13 cellular contexts compared by ENCODE assay signal in the genomic region with DNA sequence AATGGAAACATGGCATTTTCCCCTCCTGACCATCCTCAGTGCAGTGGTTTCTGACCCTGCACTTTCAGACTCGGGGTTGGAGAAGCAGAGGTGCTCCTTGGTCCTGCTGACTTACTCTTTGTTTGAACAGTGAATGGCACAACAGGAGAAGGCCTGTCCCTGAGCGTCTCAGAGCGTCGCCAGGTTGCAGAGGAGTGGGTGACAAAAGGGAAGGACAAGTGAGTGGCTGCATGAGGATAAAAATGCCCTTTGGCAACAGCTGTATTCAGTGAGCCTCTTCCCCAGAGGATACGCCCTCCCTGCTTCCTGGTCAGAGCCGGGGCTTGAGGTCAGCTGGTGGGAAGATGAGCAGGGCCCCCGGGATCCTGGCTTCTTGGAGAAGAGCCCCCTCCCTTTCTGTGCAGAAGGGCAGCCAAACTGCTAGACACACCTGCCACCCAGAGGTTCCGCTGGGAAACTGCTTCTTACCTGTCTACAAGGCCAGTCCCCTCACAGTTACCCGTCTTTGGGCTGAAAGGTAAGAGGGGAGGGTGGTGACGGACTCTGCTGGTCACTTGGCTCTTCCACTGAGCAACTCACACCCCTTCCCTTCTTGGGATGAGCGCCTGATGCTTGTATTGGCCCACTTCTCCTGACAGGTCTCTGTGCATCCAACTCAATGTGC. TPM values are rescaled to one million over a fixed set of nuclear protein-coding genes. Genes with fewer than 3 reads are reported as not detected.
DNase-seq lines count a peak whose midpoint lies in the region; ATAC-seq and TF ChIP-seq lines count a peak whose summit lies in the region.
"Had no signal": no experiment of that assay in that cellular context is flagged by ENCODE, and none has a peak within 500 bp of the region (broad histone marks: within the 10 kb centered on the region; RNA-seq: fewer than 3 reads in every experiment).

No MANE protein-coding gene starts in this region.

- H4K20me1 ChIP-seq in SK-N-SH (ENCODE audit: insufficient read depth), result no peaks in the 10 kb centered on the region

- peak; percentile 21; the same call in 1 of the 2 replicates for TF ChIP-seq RAD21 in SK-N-SH (IDR thresholded peaks at IDR 0.05; ENCODE audit: low read length)

- H3K4me3 Mint-ChIP-seq in activated CD4-positive, alpha-beta T cell treated with anti-CD3 and anti-CD28 coated beads, Interleukin-2, amount 10 ng/mL, durations not matched to agents 7 days and 5 days, result no peak overlapping the region
- H3K4me3 Mint-ChIP-seq: stimulated activated naive B cell treated with anti-CD40 and anti-IgM and Interleukin-4, amounts not matched to agents 10 μg/mL and 1 μg/mL and 100 μg/mL, for 72 hours had no signal

- TF ChIP-seq EP300 in SK-N-SH (IDR thresholded peaks at IDR 0.05; ENCODE audit: borderline replicate concordance in 1 of 2, low read depth in 1 of 2, low read length in 1 of 2), result no peak

- H3K4me2 ChIP-seq in SK-N-SH, result no peak overlapping the region

- H3K36me3 ChIP-seq in SK-N-SH (replicated peaks in 1 of 2; ENCODE audit: control insufficient read depth in 1 of 2, insufficient read depth in 2 of 2, low read length in 1 of 2), result no peaks in the 10 kb centered on the region
- no peaks in the 10 kb centered on the region for H3K36me3 ChIP-seq in endocrine pancreas (ENCODE audit: control insufficient read depth, insufficient read depth, low read length)
- H3K36me3 ChIP-seq in upper lobe of right lung, result peaks cover 43% of the 10 kb centered on the region

- DNase-seq in SK-N-SH (peak; percentile 16), NCI-H526 treated with DMSO at 0.1 percent for 48 hours (lab: John Stamatoyannopoulos, UW) (peak; percentile 54), upper lobe of right lung (no peak), NCI-H446 treated with DMSO at 0.1 percent for 48 hours (lab: John Stamatoyannopoulos, UW) (no peak)
- no peak for DNase-seq in activated effector memory CD4-positive, alpha-beta T cell treated with anti-CD3 and anti-CD28 coated beads, Interleukin-2, amount 50 U/mL, for 16 hours
- no peak for DNase-seq in activated CD4-positive, alpha-beta T cell treated with anti-CD3 and anti-CD28 coated beads, Interleukin-2, amount 10 ng/mL, durations not matched to agents 7 days and 5 days
- DNase-seq: activated CD4-positive, CD25-positive, alpha-beta regulatory T cell treated with anti-CD3 and anti-CD28 coated beads, Interleukin-2, amount 50 U/mL, for 72 hours; GDM1; stimulated activated CD4-positive, alpha-beta T cell treated with anti-CD3 and anti-CD28 coated beads, Interleukin-2, amount 100 ng/mL, for 24 hours; stimulated activated naive B cell treated with anti-CD40 and anti-IgM and Interleukin-4, amounts not matched to agents 10 μg/mL and 1 μg/mL and 100 μg/mL, for 72 hours had no signal

- no peaks in the 10 kb centered on the region for H3K9me3 Mint-ChIP-seq in activated CD4-positive, alpha-beta T cell treated with anti-CD3 and anti-CD28 coated beads, Interleukin-2, amount 10 ng/mL, durations not matched to agents 7 days and 5 days
- H3K9me3 Mint-ChIP-seq: stimulated activated naive B cell treated with anti-CD40 and anti-IgM and Interleukin-4, amounts not matched to agents 10 μg/mL and 1 μg/mL and 100 μg/mL, for 72 hours had no signal

- H3K9ac ChIP-seq in SK-N-SH, result no peak overlapping the region
- peak overlapping the region; percentile 10 for H3K9ac ChIP-seq in endocrine pancreas (ENCODE audit: control insufficient read depth, insufficient read depth, low read length)

- no peak overlapping the region for H2AFZ ChIP-seq in SK-N-SH (ENCODE audit: low read depth)

- no peaks in the 10 kb centered on the region for H3F3A ChIP-seq in SK-N-SH (replicated peaks; ENCODE audit: insufficient read depth)

- no peaks in the 10 kb centered on the region for H3K79me2 ChIP-seq in SK-N-SH (ENCODE audit: insufficient read depth)

- CTCF ChIA-PET in SK-N-SH (lab: Yijun Ruan, JAX), result interaction anchor here (1.2 kb wide), 1 partner anchor 22 kb away, joined by 3 read pairs; no protein-coding TSS in a partner anchor
- CTCF ChIA-PET in activated CD4-positive, alpha-beta T cell treated with anti-CD3 and anti-CD28 coated beads, Interleukin-2, amount 10 ng/mL, durations not matched to agents 7 days and 5 days (lab: Charles Lee), result no interaction called here

- H3K4me3 ChIP-seq in SK-N-SH (ENCODE audit: low read depth in 2 of 2, low read length in 1 of 2), result no peak overlapping the region
- H3K4me3 ChIP-seq in endocrine pancreas (ENCODE audit: control insufficient read depth, insufficient read depth, low read length), result no peak overlapping the region
- no peak overlapping the region for H3K4me3 ChIP-seq in upper lobe of right lung
- H3K4me3 ChIP-seq: body of pancreas had no signal

- no peak overlapping the region for H3K27ac Mint-ChIP-seq in activated CD4-positive, alpha-beta T cell treated with anti-CD3 and anti-CD28 coated beads, Interleukin-2, amount 10 ng/mL, durations not matched to agents 7 days and 5 days
- H3K27ac Mint-ChIP-seq: stimulated activated naive B cell treated with anti-CD40 and anti-IgM and Interleukin-4, amounts not matched to agents 10 μg/mL and 1 μg/mL and 100 μg/mL, for 72 hours had no signal

- POLR2A ChIA-PET in SK-N-SH (lab: Yijun Ruan, JAX), result no interaction called here
- POLR2A ChIA-PET in activated CD4-positive, alpha-beta T cell treated with anti-CD3 and anti-CD28 coated beads, Interleukin-2, amount 10 ng/mL, durations not matched to agents 7 days and 5 days (lab: Charles Lee), result no interaction called here

- H3K27me3 Mint-ChIP-seq in activated CD4-positive, alpha-beta T cell treated with anti-CD3 and anti-CD28 coated beads, Interleukin-2, amount 10 ng/mL, durations not matched to agents 7 days and 5 days, result no peaks in the 10 kb centered on the region
- H3K27me3 Mint-ChIP-seq: stimulated activated naive B cell treated with anti-CD40 and anti-IgM and Interleukin-4, amounts not matched to agents 10 μg/mL and 1 μg/mL and 100 μg/mL, for 72 hours had no signal

- no peak for TF ChIP-seq CTCF in SK-N-SH (IDR thresholded peaks at IDR 0.05)
- TF ChIP-seq CTCF in upper lobe of right lung (IDR thresholded peaks at IDR 0.05), result no peak

- no peaks in the 10 kb centered on the region for H3K36me3 Mint-ChIP-seq in activated CD4-positive, alpha-beta T cell treated with anti-CD3 and anti-CD28 coated beads, Interleukin-2, amount 10 ng/mL, durations not matched to agents 7 days and 5 days (ENCODE audit: low read depth)

- H3K27ac ChIP-seq in SK-N-SH (ENCODE audit: low read depth in 2 of 2, low read length in 1 of 2) (no peak overlapping the region), upper lobe of right lung (no peak overlapping the region)
- H3K27ac ChIP-seq: body of pancreas had no signal

- H3K9me2 ChIP-seq in SK-N-SH, result no peaks in the 10 kb centered on the region

- no peaks in the 10 kb centered on the region for H3K4me1 Mint-ChIP-seq in activated CD4-positive, alpha-beta T cell treated with anti-CD3 and anti-CD28 coated beads, Interleukin-2, amount 10 ng/mL, durations not matched to agents 7 days and 5 days
- H3K4me1 Mint-ChIP-seq: stimulated activated naive B cell treated with anti-CD40 and anti-IgM and Interleukin-4, amounts not matched to agents 10 μg/mL and 1 μg/mL and 100 μg/mL, for 72 hours had no signal

- intact Hi-C loops in upper lobe of right lung (cut with DNase I), result no loop called here

- H3K27me3 ChIP-seq in SK-N-SH (ENCODE audit: insufficient read depth), result no peaks in the 10 kb centered on the region
- no peaks in the 10 kb centered on the region for H3K27me3 ChIP-seq in endocrine pancreas (ENCODE audit: control insufficient read depth, insufficient read depth, low read length)
- no peaks in the 10 kb centered on the region for H3K27me3 ChIP-seq in upper lobe of right lung
- H3K27me3 ChIP-seq: body of pancreas had no signal

- H3K4me1 ChIP-seq in SK-N-SH (ENCODE audit: control insufficient read depth in 1 of 2, insufficient read depth in 2 of 2, low read depth in 1 of 2, low read length in 1 of 2) (no peaks in the 10 kb centered on the region), endocrine pancreas (ENCODE audit: control insufficient read depth, insufficient read depth, low read length) (no peaks in the 10 kb centered on the region), upper lobe of right lung (no peaks in the 10 kb centered on the region)
- H3K4me1 ChIP-seq: body of pancreas had no signal

- H3K9me3 ChIP-seq in SK-N-SH (no peaks in the 10 kb centered on the region), endocrine pancreas (ENCODE audit: control insufficient read depth, low read length) (no peaks in the 10 kb centered on the region), upper lobe of right lung (no peaks in the 10 kb centered on the region)
- H3K9me3 ChIP-seq: body of pancreas had no signal

- no peak for ATAC-seq in SK-N-SH treated with all-trans-retinoic acid at 6 μM for 48 hours
- ATAC-seq in upper lobe of right lung, result peak; percentile 27
- ATAC-seq: body of pancreas; stimulated activated naive B cell treated with anti-CD40 and anti-IgM and Interleukin-4, amounts not matched to agents 10 μg/mL and 1 μg/mL and 100 μg/mL, for 72 hours had no signal

- WGBS in SK-N-SH (ENCODE audit: low lambda C conversion rate), result 79% methylated on average over 9 of the region's 11 CpGs

TF ChIP-seq in SK-N-SH treated with all-trans-retinoic acid at 6 μM for 48 hours, 23 proteins besides CTCF, POLR2A, EP300 and RAD21 (continues in another document):
- TF ChIP-seq SNAI2 (CRISPR knock-in tag; IDR thresholded peaks at IDR 0.05) (no peak), PPARA (CRISPR knock-in tag; IDR thresholded peaks at IDR 0.05; ENCODE audit: borderline replicate concordance) (no peak), ARNTL (CRISPR knock-in tag; IDR thresholded peaks at IDR 0.05; ENCODE audit: borderline replicate concordance, low read depth) (no peak), ZFP30 (CRISPR knock-in tag; IDR thresholded peaks at IDR 0.05) (no peak)

RNA-seq across cellular contexts. Expression of gene NPL, which starts 16.6 kb away (rescaled TPM):
- 1.5 and 2.5 TPM in 2 replicates for polyA plus RNA-seq in SK-N-SH (2012; rRNA removed)
- polyA plus RNA-seq in SK-N-SH (2012; cell fraction: cytosol; rRNA removed), result 1.6 and 1.7 TPM in 2 replicates
- polyA plus RNA-seq in SK-N-SH (2012; cell fraction: nucleus; rRNA removed), result 3.5 and 3.8 TPM in 2 replicates
- 44.5 TPM for total RNA-seq in upper lobe of right lung
- 1 to 10 TPM; 2.7 to 3.1 TPM for total RNA-seq in activated CD4-positive, alpha-beta T cell treated with anti-CD3 and anti-CD28 coated beads, Interleukin-2, amount 10 ng/mL, durations not matched to agents 7 days and 5 days

RNA-seq across cellular contexts. Expression of gene DHX9, which starts 33.0 kb away (rescaled TPM):
- 145 and 170 TPM in 2 replicates for polyA plus RNA-seq in SK-N-SH (2012; rRNA removed)
- 158 and 160 TPM in 2 replicates for polyA plus RNA-seq in SK-N-SH (2012; cell fraction: cytosol; rRNA removed)
- 131 and 175 TPM in 2 replicates for polyA plus RNA-seq in SK-N-SH (2012; cell fraction: nucleus; rRNA removed)
- 126 TPM for total RNA-seq in upper lobe of right lung
- total RNA-seq in activated CD4-positive, alpha-beta T cell treated with anti-CD3 and anti-CD28 coated beads, Interleukin-2, amount 10 ng/mL, durations not matched to agents 7 days and 5 days, result 100 to 1,000 TPM; 206 to 225 TPM

Comparison
In these comparisons a context has a peak if more than half of its experiments do, and no peak if none do; other contexts are left out.
1. DNase-seq: peak in SK-N-SH (single experiment) and NCI-H526 treated with DMSO at 0.1 percent for 48 hours (single experiment); none in upper lobe of right lung (single experiment), activated effector memory CD4-positive, alpha-beta T cell treated with anti-CD3 and anti-CD28 coated beads, Interleukin-2, amount 50 U/mL, for 16 hours (single experiment), activated CD4-positive, alpha-beta T cell treated with anti-CD3 and anti-CD28 coated beads, Interleukin-2, amount 10 ng/mL, durations not matched to agents 7 days and 5 days (single experiment) and NCI-H446 treated with DMSO at 0.1 percent for 48 hours (single experiment).
2. RNA of gene NPL, which starts 16.6 kb away (total RNA-seq): 44.5 TPM in upper lobe of right lung (single experiment); 2.7 to 3.1 TPM in activated CD4-positive, alpha-beta T cell treated with anti-CD3 and anti-CD28 coated beads, Interleukin-2, amount 10 ng/mL, durations not matched to agents 7 days and 5 days; every median in the first group is over 10 times any median in the second.